13 cellular contexts compared by ENCODE assay signal in genomic region chr10:79482721-79483120, GRCh38. TPM values are rescaled to one million over a fixed set of nuclear protein-coding genes. Genes with fewer than 3 reads are reported as not detected.
A peak's percentile ranks its signal among the peaks of the same experiment; 100 is the strongest.
DNase-seq lines count a peak whose midpoint lies in the region; ATAC-seq and TF ChIP-seq lines count a peak whose summit lies in the region.
"Had no signal": no experiment of that assay in that cellular context is flagged by ENCODE, and none has a peak within 500 bp of the region (broad histone marks: within the 10 kb centered on the region; RNA-seq: fewer than 3 reads in every experiment).

No MANE protein-coding gene starts in this region.

- H3F3A ChIP-seq in GM23338 (replicated peaks; ENCODE audit: low read depth) (no peaks in the 10 kb centered on the region), neural progenitor cell (ENCODE audit: low read depth) (no peaks in the 10 kb centered on the region)

- no peaks in the 10 kb centered on the region for H3K79me2 ChIP-seq in GM23338 (replicated peaks; ENCODE audit: insufficient read depth)
- H3K79me2 ChIP-seq in mammary epithelial cell (ENCODE audit: insufficient read depth, low read length), result no peaks in the 10 kb centered on the region
- H3K79me2 ChIP-seq in neural progenitor cell (ENCODE audit: low read depth), result no peaks in the 10 kb centered on the region

- no peak for ATAC-seq in GM23338
- ATAC-seq: HCT116 had no signal

- CTCF ChIA-PET in mammary epithelial cell (lab: Charles Lee; ENCODE audit: low non-redundant PET), result no interaction called here

- H3K9me3 Mint-ChIP-seq in GM23338, result no peaks in the 10 kb centered on the region
- H3K9me3 Mint-ChIP-seq in neural progenitor cell, result peaks cover 6% of the 10 kb centered on the region

- no peaks in the 10 kb centered on the region for H3K36me3 ChIP-seq in GM23338 (ENCODE audit: insufficient read depth)
- no peaks in the 10 kb centered on the region for H3K36me3 ChIP-seq in mammary epithelial cell (ENCODE audit: insufficient read depth, low read length)
- H3K36me3 ChIP-seq in neural progenitor cell, result no peaks in the 10 kb centered on the region
- no peaks in the 10 kb centered on the region for H3K36me3 ChIP-seq in H7 (replicated peaks; ENCODE audit: control insufficient read depth, insufficient read depth, low read length)

- no peak overlapping the region for H3K27ac Mint-ChIP-seq in GM23338
- no peak overlapping the region for H3K27ac Mint-ChIP-seq in neural progenitor cell

- H2AFZ ChIP-seq in GM23338 (peak overlapping the region; percentile 43; the same call in 1 of the 2 replicates), mammary epithelial cell (ENCODE audit: low read depth, low read length) (peak overlapping the region; percentile 63), neural progenitor cell (replicated peaks) (peak overlapping the region; percentile 40)

- H3K27ac ChIP-seq in GM23338 (ENCODE audit: low read depth) (no peak overlapping the region), mammary epithelial cell (ENCODE audit: insufficient read depth, low read depth, low read length) (no peak overlapping the region), neural progenitor cell (no peak overlapping the region), skin epidermis (peak overlapping the region in 12 of 21 experiments; percentile 4 to 82 (median 38))

- TF ChIP-seq CTCF in GM23338 (conservative IDR thresholded peaks at IDR 0.05; ENCODE audit: low read depth in 2 of 2), result no peak
- TF ChIP-seq CTCF in mammary epithelial cell (conservative IDR thresholded peaks at IDR 0.05 in 1 of 2, IDR thresholded peaks at IDR 0.05 in 1 of 2; ENCODE audit: extremely low read depth in 1 of 2, insufficient read depth in 1 of 2, low read depth in 1 of 2, low read length in 2 of 2), result no peak
- TF ChIP-seq CTCF in neural progenitor cell (IDR thresholded peaks at IDR 0.05), result no peak

- BruUV-seq in mammary epithelial cell (replicated peaks; lab: Mats Ljungman, UMichigan), result no TSS peak

- H3K9me3 ChIP-seq in mammary epithelial cell (replicated peaks; ENCODE audit: insufficient read depth, low read length) (no peaks in the 10 kb centered on the region), neural progenitor cell (ENCODE audit: low read depth) (no peaks in the 10 kb centered on the region)
- H3K9me3 ChIP-seq: Caco-2 had no signal

- in situ Hi-C loops in mammary epithelial cell (cut with MboI; ENCODE audit: low sequenced_read_pairs in 2 of 2), result no loop called here

- H3K9me2 ChIP-seq in GM23338 (ENCODE audit: insufficient read depth), result no peaks in the 10 kb centered on the region

- 0 out of 2 replicates have a peak, but pooled peaks cover 3% of the 10 kb centered on the region for H3K4me1 ChIP-seq in GM23338 (ENCODE audit: insufficient read depth)
- peaks cover 7% of the 10 kb centered on the region for H3K4me1 ChIP-seq in mammary epithelial cell (ENCODE audit: insufficient read depth, low read length)
- peaks cover 11% of the 10 kb centered on the region for H3K4me1 ChIP-seq in neural progenitor cell
- H3K4me1 ChIP-seq: Caco-2 had no signal

- H3K36me3 Mint-ChIP-seq in GM23338 (ENCODE audit: low read depth) (no peaks in the 10 kb centered on the region), neural progenitor cell (no peaks in the 10 kb centered on the region)

- no peak overlapping the region for H3K9ac ChIP-seq in mammary epithelial cell (ENCODE audit: insufficient read depth, low read length)
- H3K9ac ChIP-seq in neural progenitor cell, result no peak overlapping the region

- H3K4me2 ChIP-seq in GM23338 (no peak overlapping the region), mammary epithelial cell (ENCODE audit: insufficient read depth, low read depth, low read length) (no peak overlapping the region), neural progenitor cell (peak overlapping the region; percentile 36)

- dilution Hi-C loops in mammary epithelial cell (cut with HindIII; ENCODE audit: low sequenced_read_pairs), result no loop called here

- DNase-seq in GM23338 (ENCODE audit: low spot score), result no peak
- DNase-seq in mammary epithelial cell, result no peak
- peak; percentile 45 for DNase-seq in neural progenitor cell (ENCODE audit: low spot score)
- no peak for DNase-seq in NK-92 (lab: John Stamatoyannopoulos, UW; ENCODE audit: unreplicated experiment)
- no peak for DNase-seq in H7
- DNase-seq in SHP77 treated with DMSO at 0.1 percent for 48 hours (lab: John Stamatoyannopoulos, UW), result no peak
- DNase-seq in amniotic stem cell (lab: John Stamatoyannopoulos, UW), result no peak
- DNase-seq: AML-193, Caco-2, NCI-H1930, NCI-H2171 had no signal

- 5% methylated on average over 4 of the region's 4 CpGs for WGBS in mammary epithelial cell (ENCODE audit: low coverage, missing lambda C conversion rate)

- intact Hi-C loops in mammary epithelial cell (cut with micrococcal nuclease), result no loop called here

- no peak overlapping the region for H3K4me3 Mint-ChIP-seq in GM23338
- H3K4me3 Mint-ChIP-seq in neural progenitor cell, result no peak overlapping the region

- H4K20me1 ChIP-seq in GM23338 (replicated peaks; ENCODE audit: insufficient read depth) (no peaks in the 10 kb centered on the region), mammary epithelial cell (ENCODE audit: insufficient read depth, low read length) (no peaks in the 10 kb centered on the region), neural progenitor cell (ENCODE audit: low read depth) (no peaks in the 10 kb centered on the region)

- H3K27me3 ChIP-seq in GM23338 (ENCODE audit: insufficient read depth), result no peaks in the 10 kb centered on the region
- H3K27me3 ChIP-seq in mammary epithelial cell (ENCODE audit: insufficient read depth, low read length), result no peaks in the 10 kb centered on the region
- H3K27me3 ChIP-seq in neural progenitor cell, result peaks cover 2% of the 10 kb centered on the region
- H3K27me3 ChIP-seq in H7 (ENCODE audit: control insufficient read depth, insufficient read depth, low read length), result no peaks in the 10 kb centered on the region

- H3K4me1 Mint-ChIP-seq in GM23338, result peaks cover under 1% of the 10 kb centered on the region; the same call in 2 of the 3 replicates
- H3K4me1 Mint-ChIP-seq in neural progenitor cell, result peaks cover 9% of the 10 kb centered on the region

- H3K4me3 ChIP-seq in GM23338 (no peak overlapping the region), mammary epithelial cell (replicated peaks in 1 of 3; ENCODE audit: insufficient read depth in 1 of 3, low read depth in 2 of 3, low read length in 3 of 3) (no peak overlapping the region), neural progenitor cell (no peak overlapping the region), skin epidermis (no peak overlapping the region), H7 (ENCODE audit: insufficient read depth, low read depth, low read length) (no peak overlapping the region)

- peaks cover 4% of the 10 kb centered on the region for H3K27me3 Mint-ChIP-seq in GM23338 (ENCODE audit: insufficient read depth, low read depth, poor library complexity)
- H3K27me3 Mint-ChIP-seq in neural progenitor cell (ENCODE audit: insufficient read depth, low read depth), result peaks cover 5% of the 10 kb centered on the region

TF ChIP-seq in GM23338, 12 proteins besides CTCF, POLR2A, EP300 and RAD21 (continues in another document):
- TF ChIP-seq, protein P1, sequence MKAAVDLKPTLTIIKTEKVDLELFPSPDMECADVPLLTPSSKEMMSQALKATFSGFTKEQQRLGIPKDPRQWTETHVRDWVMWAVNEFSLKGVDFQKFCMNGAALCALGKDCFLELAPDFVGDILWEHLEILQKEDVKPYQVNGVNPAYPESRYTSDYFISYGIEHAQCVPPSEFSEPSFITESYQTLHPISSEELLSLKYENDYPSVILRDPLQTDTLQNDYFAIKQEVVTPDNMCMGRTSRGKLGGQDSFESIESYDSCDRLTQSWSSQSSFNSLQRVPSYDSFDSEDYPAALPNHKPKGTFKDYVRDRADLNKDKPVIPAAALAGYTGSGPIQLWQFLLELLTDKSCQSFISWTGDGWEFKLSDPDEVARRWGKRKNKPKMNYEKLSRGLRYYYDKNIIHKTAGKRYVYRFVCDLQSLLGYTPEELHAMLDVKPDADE (IDR thresholded peaks at IDR 0.05), result no peak
- TF ChIP-seq EZH2 (IDR thresholded peaks at IDR 0.05; ENCODE audit: low read depth, unreplicated experiment) (no peak), NANOG (IDR thresholded peaks at IDR 0.05; ENCODE audit: borderline replicate concordance) (no peak), CREB1 (CRISPR knock-in tag; IDR thresholded peaks at IDR 0.05; ENCODE audit: low read depth) (no peak)

RNA-seq across cellular contexts. Expression of gene EIF5AL1, which starts 29.6 kb away (rescaled TPM):
- total RNA-seq in GM23338 (2014; rRNA removed; shearing (Covaris generic)), result 2.0 and 2.1 TPM in 2 replicates
- 20.4 and 21.4 TPM in 2 replicates for polyA plus RNA-seq in GM23338 (2016; fragmentation: Nextera tagmentation; extraction: Ambion mirVana)
- total RNA-seq in mammary epithelial cell, result 1 to 10 TPM in 1 of 2 donors, under 1 TPM in 1; 0.67 to 1.3 TPM
- 4.1 TPM for polyA plus RNA-seq in mammary epithelial cell
- polyA minus RNA-seq in mammary epithelial cell, result 3.0 TPM
- 0.24 and 0.31 TPM in 2 replicates for total RNA-seq in neural progenitor cell (ENCODE audit: low replicate concordance)
- total RNA-seq in H7 (2014; rRNA removed; shearing (Covaris generic)), result 0.73 and 0.74 TPM in 2 replicates

RNA-seq across cellular contexts. Expression of gene ZCCHC24, which starts 37.3 kb away (rescaled TPM):
- total RNA-seq in GM23338 (2014; rRNA removed; shearing (Covaris generic)), result 7.2 and 10.1 TPM in 2 replicates
- polyA plus RNA-seq in GM23338 (2016; fragmentation: Nextera tagmentation; extraction: Ambion mirVana) (2.0 and 2.9 TPM in 2 replicates), mammary epithelial cell (1.6 TPM)
- total RNA-seq in mammary epithelial cell (1 to 10 TPM; 3.1 to 7.3 TPM), neural progenitor cell (ENCODE audit: low replicate concordance) (5.9 and 10.7 TPM in 2 replicates)
- 1.2 TPM for polyA minus RNA-seq in mammary epithelial cell
- 7.5 and 9.0 TPM in 2 replicates for total RNA-seq in H7 (2014; rRNA removed; shearing (Covaris generic))

Comparison
In these comparisons a context has a peak if more than half of its experiments do, and no peak if none do; other contexts are left out.
1. H3K27ac ChIP-seq: peak in skin epidermis (12 of 21); none in GM23338 (single experiment), mammary epithelial cell (single experiment) and neural progenitor cell (single experiment).
2. Peak in every context shown above with its lines, with median percentiles within 50 percentile points of each other: H2AFZ ChIP-seq.